In the genomic region with DNA sequence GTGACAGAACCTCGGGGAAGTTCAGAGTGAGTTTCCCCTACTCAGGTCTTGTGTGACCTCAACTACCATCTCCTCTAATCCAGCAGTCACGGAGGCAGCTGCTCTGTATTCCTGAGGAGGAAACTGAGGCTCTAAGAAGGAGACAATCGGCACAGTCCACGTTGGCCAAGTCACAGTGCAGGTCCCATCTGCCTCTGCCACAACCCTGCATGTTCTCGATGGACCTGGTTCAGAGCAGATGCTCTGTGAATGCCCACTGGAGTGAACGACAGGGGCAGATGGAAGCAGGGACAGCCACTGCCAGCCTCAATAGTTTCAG, we compare ENCODE assay signal across 1 cellular context.
TF ChIP-seq lines count a peak whose summit lies in the region.

No MANE protein-coding gene starts in this region.

TF ChIP-seq in SK-N-SH, 30 proteins besides CTCF, POLR2A, EP300 and RAD21 (continued from another document):
- no peak for TF ChIP-seq RXRA (IDR thresholded peaks at IDR 0.05; ENCODE audit: borderline replicate concordance, low read depth)
- TF ChIP-seq, protein P1, sequence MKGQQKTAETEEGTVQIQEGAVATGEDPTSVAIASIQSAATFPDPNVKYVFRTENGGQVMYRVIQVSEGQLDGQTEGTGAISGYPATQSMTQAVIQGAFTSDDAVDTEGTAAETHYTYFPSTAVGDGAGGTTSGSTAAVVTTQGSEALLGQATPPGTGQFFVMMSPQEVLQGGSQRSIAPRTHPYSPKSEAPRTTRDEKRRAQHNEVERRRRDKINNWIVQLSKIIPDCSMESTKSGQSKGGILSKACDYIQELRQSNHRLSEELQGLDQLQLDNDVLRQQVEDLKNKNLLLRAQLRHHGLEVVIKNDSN (IDR thresholded peaks at IDR 0.05; ENCODE audit: borderline replicate concordance, low read depth) = no peak
